In genomic region chr1:156894711-156895407, GRCh38 we compare ENCODE assay signal across 1 cellular context.
TF ChIP-seq lines count a peak whose summit lies in the region.

No MANE protein-coding gene starts in this region.

TF ChIP-seq in HepG2, 621 proteins besides CTCF, POLR2A, EP300 and RAD21:
- 0 out of 2 replicates have a peak, but pooled peaks have one; percentile 37 for TF ChIP-seq EZH2 (conservative IDR thresholded peaks at IDR 0.05; ENCODE audit: low read depth, low read length)
- TF ChIP-seq FOXK2 (IDR thresholded peaks at IDR 0.05) = no peak
